ENCODE assay signal across 1 cellular context in the genomic region with DNA sequence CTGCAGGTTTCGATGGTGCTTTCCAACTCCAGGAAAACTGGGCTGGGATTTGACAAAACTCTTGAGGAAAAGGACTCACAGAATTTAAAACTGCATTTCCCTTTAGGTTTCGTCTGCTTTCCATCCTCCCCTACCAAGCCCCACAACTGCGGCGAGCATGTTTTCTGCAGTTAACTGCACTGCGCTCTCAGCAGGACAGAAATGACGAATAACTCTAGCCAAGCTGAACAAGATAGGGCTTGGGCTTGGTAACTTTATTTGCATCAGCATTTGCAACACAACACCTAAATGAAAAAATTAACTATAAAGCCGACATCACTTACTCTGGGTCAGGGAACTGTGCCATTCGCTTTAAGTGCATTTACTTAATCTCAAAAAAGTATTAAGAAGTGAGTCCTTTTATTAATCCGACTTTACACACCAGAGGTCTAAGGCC.
TF ChIP-seq lines count a peak whose summit lies in the region.

No MANE protein-coding gene starts in this region.

TF ChIP-seq in GM12878, 131 proteins besides CTCF, POLR2A, EP300 and RAD21:
- TF ChIP-seq, protein P1, sequence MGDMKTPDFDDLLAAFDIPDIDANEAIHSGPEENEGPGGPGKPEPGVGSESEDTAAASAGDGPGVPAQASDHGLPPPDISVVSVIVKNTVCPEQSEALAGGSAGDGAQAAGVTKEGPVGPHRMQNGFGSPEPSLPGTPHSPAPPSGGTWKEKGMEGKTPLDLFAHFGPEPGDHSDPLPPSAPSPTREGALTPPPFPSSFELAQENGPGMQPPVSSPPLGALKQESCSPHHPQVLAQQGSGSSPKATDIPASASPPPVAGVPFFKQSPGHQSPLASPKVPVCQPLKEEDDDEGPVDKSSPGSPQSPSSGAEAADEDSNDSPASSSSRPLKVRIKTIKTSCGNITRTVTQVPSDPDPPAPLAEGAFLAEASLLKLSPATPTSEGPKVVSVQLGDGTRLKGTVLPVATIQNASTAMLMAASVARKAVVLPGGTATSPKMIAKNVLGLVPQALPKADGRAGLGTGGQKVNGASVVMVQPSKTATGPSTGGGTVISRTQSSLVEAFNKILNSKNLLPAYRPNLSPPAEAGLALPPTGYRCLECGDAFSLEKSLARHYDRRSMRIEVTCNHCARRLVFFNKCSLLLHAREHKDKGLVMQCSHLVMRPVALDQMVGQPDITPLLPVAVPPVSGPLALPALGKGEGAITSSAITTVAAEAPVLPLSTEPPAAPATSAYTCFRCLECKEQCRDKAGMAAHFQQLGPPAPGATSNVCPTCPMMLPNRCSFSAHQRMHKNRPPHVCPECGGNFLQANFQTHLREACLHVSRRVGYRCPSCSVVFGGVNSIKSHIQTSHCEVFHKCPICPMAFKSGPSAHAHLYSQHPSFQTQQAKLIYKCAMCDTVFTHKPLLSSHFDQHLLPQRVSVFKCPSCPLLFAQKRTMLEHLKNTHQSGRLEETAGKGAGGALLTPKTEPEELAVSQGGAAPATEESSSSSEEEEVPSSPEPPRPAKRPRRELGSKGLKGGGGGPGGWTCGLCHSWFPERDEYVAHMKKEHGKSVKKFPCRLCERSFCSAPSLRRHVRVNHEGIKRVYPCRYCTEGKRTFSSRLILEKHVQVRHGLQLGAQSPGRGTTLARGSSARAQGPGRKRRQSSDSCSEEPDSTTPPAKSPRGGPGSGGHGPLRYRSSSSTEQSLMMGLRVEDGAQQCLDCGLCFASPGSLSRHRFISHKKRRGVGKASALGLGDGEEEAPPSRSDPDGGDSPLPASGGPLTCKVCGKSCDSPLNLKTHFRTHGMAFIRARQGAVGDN (IDR thresholded peaks at IDR 0.05), result peak; percentile 83; the same call in 1 of the 2 replicates
- TF ChIP-seq GABPA (IDR thresholded peaks at IDR 0.05; ENCODE audit: low read depth), result peak; percentile 72
- TF ChIP-seq, protein P2, sequence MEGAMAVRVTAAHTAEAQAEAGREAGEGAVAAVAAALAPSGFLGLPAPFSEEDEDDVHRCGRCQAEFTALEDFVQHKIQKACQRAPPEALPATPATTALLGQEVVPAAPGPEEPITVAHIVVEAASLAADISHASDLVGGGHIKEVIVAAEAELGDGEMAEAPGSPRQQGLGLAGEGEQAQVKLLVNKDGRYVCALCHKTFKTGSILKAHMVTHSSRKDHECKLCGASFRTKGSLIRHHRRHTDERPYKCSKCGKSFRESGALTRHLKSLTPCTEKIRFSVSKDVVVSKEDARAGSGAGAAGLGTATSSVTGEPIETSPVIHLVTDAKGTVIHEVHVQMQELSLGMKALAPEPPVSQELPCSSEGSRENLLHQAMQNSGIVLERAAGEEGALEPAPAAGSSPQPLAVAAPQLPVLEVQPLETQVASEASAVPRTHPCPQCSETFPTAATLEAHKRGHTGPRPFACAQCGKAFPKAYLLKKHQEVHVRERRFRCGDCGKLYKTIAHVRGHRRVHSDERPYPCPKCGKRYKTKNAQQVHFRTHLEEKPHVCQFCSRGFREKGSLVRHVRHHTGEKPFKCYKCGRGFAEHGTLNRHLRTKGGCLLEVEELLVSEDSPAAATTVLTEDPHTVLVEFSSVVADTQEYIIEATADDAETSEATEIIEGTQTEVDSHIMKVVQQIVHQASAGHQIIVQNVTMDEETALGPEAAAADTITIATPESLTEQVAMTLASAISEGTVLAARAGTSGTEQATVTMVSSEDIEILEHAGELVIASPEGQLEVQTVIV (IDR thresholded peaks at IDR 0.05; ENCODE audit: borderline replicate concordance, partially characterized antibody), result no peak
- TF ChIP-seq, protein P3, sequence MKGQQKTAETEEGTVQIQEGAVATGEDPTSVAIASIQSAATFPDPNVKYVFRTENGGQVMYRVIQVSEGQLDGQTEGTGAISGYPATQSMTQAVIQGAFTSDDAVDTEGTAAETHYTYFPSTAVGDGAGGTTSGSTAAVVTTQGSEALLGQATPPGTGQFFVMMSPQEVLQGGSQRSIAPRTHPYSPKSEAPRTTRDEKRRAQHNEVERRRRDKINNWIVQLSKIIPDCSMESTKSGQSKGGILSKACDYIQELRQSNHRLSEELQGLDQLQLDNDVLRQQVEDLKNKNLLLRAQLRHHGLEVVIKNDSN (IDR thresholded peaks at IDR 0.05; ENCODE audit: borderline replicate concordance, extremely low read length, insufficient read depth, low read depth, low read length), result no peak
- TF ChIP-seq SIN3A (IDR thresholded peaks at IDR 0.05; ENCODE audit: low read depth, low read length), result 0 out of 2 replicates have a peak, but pooled peaks have one; percentile 3
- TF ChIP-seq, protein P4, sequence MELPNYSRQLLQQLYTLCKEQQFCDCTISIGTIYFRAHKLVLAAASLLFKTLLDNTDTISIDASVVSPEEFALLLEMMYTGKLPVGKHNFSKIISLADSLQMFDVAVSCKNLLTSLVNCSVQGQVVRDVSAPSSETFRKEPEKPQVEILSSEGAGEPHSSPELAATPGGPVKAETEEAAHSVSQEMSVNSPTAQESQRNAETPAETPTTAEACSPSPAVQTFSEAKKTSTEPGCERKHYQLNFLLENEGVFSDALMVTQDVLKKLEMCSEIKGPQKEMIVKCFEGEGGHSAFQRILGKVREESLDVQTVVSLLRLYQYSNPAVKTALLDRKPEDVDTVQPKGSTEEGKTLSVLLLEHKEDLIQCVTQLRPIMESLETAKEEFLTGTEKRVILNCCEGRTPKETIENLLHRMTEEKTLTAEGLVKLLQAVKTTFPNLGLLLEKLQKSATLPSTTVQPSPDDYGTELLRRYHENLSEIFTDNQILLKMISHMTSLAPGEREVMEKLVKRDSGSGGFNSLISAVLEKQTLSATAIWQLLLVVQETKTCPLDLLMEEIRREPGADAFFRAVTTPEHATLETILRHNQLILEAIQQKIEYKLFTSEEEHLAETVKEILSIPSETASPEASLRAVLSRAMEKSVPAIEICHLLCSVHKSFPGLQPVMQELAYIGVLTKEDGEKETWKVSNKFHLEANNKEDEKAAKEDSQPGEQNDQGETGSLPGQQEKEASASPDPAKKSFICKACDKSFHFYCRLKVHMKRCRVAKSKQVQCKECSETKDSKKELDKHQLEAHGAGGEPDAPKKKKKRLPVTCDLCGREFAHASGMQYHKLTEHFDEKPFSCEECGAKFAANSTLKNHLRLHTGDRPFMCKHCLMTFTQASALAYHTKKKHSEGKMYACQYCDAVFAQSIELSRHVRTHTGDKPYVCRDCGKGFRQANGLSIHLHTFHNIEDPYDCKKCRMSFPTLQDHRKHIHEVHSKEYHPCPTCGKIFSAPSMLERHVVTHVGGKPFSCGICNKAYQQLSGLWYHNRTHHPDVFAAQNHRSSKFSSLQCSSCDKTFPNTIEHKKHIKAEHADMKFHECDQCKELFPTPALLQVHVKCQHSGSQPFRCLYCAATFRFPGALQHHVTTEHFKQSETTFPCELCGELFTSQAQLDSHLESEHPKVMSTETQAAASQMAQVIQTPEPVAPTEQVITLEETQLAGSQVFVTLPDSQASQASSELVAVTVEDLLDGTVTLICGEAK (IDR thresholded peaks at IDR 0.05; ENCODE audit: borderline replicate concordance), result peak; percentile 83
- peak; percentile 82 for TF ChIP-seq CREB1 (IDR thresholded peaks at IDR 0.05; ENCODE audit: low read depth)
- peak; percentile 65; the same call in 1 of the 2 replicates for TF ChIP-seq YY1 (IDR thresholded peaks at IDR 0.05; ENCODE audit: low read depth, low read length)
- 0 out of 2 replicates have a peak, but pooled peaks have one; percentile 19 for TF ChIP-seq MXI1 (IDR thresholded peaks at IDR 0.05; ENCODE audit: low read depth, low read length)
- TF ChIP-seq SMAD5 (IDR thresholded peaks at IDR 0.05; ENCODE audit: low read depth), result no peak
- peak; percentile 71; the same call in 1 of the 2 replicates for TF ChIP-seq CREM (IDR thresholded peaks at IDR 0.05; ENCODE audit: low read depth)
